ENCODE assay signal across 9 cellular contexts in the genomic region with DNA sequence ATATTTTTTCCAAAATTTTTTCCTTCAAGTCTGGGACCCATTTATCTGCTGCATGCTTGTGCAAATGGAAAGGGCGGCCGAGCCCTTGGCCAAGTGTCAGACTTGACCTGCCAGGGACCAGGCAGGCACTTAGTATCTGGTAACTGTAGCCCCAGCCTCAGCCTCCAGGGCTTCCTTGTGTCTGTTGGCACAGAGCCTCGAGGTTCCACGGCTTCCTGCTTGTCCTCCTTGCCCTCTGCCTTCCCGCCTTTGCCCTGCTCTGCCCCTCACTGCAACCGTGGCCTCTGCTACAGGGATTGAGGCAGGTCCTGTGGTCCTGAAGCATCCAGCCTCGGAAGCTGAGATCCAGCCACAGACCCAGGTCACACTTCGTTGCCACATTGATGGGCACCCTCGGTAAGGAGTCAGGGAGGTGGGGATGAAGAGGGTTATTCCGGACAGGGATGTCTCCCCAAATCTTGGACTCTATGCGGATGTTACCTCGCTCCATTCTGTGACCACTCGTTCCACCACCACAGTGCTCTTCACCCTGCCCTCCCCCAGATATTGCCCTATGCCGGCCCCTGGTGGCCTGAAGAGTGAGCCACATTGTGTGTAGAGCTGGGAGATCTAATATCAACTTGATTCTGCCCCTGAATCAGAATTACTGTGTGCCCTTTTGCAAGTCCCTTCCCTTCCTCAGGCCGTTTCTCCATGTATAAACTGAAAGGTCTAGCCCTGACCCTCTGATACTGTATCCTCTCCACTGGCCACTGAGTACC. TPM values are rescaled to one million over a fixed set of nuclear protein-coding genes. Genes with fewer than 3 reads are reported as not detected.
DNase-seq lines count a peak whose midpoint lies in the region; ATAC-seq and TF ChIP-seq lines count a peak whose summit lies in the region.
"Had no signal": no experiment of that assay in that cellular context is flagged by ENCODE, and none has a peak within 500 bp of the region (broad histone marks: within the 10 kb centered on the region; RNA-seq: fewer than 3 reads in every experiment).

No MANE protein-coding gene starts in this region.

- no peak overlapping the region for H3K4me3 ChIP-seq in LNCaP clone FGC (ENCODE audit: low read depth, low read length)
- H3K4me3 ChIP-seq: SJSA1 had no signal

- peak; percentile 75 for TF ChIP-seq CTCF in LNCaP clone FGC (IDR thresholded peaks at IDR 0.05; ENCODE audit: control insufficient read depth, extremely low read depth, insufficient read depth)

- ATAC-seq in left lobe of liver (peak; percentile 85), GM19351 (IDR thresholded peaks at IDR 0.05; ENCODE audit: unreplicated experiment) (no peak)

- DNase-seq in ELF-1 (ENCODE audit: low read depth, low spot score) (peak; percentile 36), LNCaP clone FGC (ENCODE audit: low read depth) (peak; percentile 49), astrocyte of the hippocampus (ENCODE audit: low read depth, low spot score) (peak; percentile 73), left lobe of liver (ENCODE audit: low spot score) (no peak), putamen (ENCODE audit: low spot score) (no peak), OCI-M2 (lab: John Stamatoyannopoulos, UW; ENCODE audit: unreplicated experiment) (no peak)
- DNase-seq in stimulated activated CD4-positive, alpha-beta T cell treated with anti-CD3 and anti-CD28 coated beads, Interleukin-1b, Interleukin-23, amount 100 ng/mL, for 48 hours = no peak

RNA-seq across cellular contexts. Expression of a gene that starts 41.5 kb away (rescaled TPM):
- total RNA-seq in left lobe of liver = 6.7 TPM

RNA-seq across cellular contexts. Expression of a gene that starts 52.4 kb away (rescaled TPM):
- 18.1 TPM for total RNA-seq in left lobe of liver

RNA-seq across cellular contexts. Expression of a gene that starts 53.5 kb away (rescaled TPM):
- 1.3 TPM for total RNA-seq in left lobe of liver

Comparison
In these comparisons a context has a peak if more than half of its experiments do, and no peak if none do; other contexts are left out.
1. DNase-seq: peak in ELF-1 (single experiment), LNCaP clone FGC (single experiment) and astrocyte of the hippocampus (single experiment); none in left lobe of liver (single experiment), putamen (single experiment), stimulated activated CD4-positive, alpha-beta T cell treated with anti-CD3 and anti-CD28 coated beads, Interleukin-1b, Interleukin-23, amount 100 ng/mL, for 48 hours (single experiment) and OCI-M2 (single experiment).